1 cellular context compared by ENCODE assay signal in genomic region chr20:31723282-31724078, GRCh38.
TF ChIP-seq lines count a peak whose summit lies in the region.

No MANE protein-coding gene starts in this region.

TF ChIP-seq in HepG2, 621 proteins besides CTCF, POLR2A, EP300 and RAD21 (continued from another document and continues in another):
- TF ChIP-seq HNF1A (IDR thresholded peaks at IDR 0.05; ENCODE audit: low read depth) (no peak; the same call in 1 of the 2 replicates), HNF1A (CRISPR knock-in tag; IDR thresholded peaks at IDR 0.05; ENCODE audit: borderline replicate concordance) (no peak; the same call in 1 of the 2 replicates), ZNF12 (CRISPR knock-in tag; IDR thresholded peaks at IDR 0.05) (peak; percentile 66; the same call in 1 of the 2 replicates), MIER3 (CRISPR knock-in tag; IDR thresholded peaks at IDR 0.05; ENCODE audit: borderline replicate concordance) (peak; percentile 52; the same call in 1 of the 2 replicates), GABPB1 (CRISPR knock-in tag; IDR thresholded peaks at IDR 0.05) (peak; percentile 96), TP53 (CRISPR knock-in tag; conservative IDR thresholded peaks at IDR 0.05) (peak; percentile 84), ZNF597 (CRISPR knock-in tag; IDR thresholded peaks at IDR 0.05) (0 out of 2 replicates have a peak, but pooled peaks have one; percentile 41), NFE2L1 (CRISPR knock-in tag; IDR thresholded peaks at IDR 0.05; ENCODE audit: borderline replicate concordance) (peak; percentile 92), ZZZ3 (CRISPR knock-in tag; IDR thresholded peaks at IDR 0.05; ENCODE audit: borderline replicate concordance) (no peak; the same call in 1 of the 2 replicates), NR1H2 (CRISPR knock-in tag; IDR thresholded peaks at IDR 0.05; ENCODE audit: borderline replicate concordance, low read depth) (peak; percentile 32; the same call in 1 of the 2 replicates), CCAR2 (optimal IDR thresholded peaks at IDR 0.05; ENCODE audit: low read depth, low read length) (no peak), KDM4B (CRISPR knock-in tag; IDR thresholded peaks at IDR 0.05) (peak; percentile 86), TRIM24 (CRISPR knock-in tag; IDR thresholded peaks at IDR 0.05) (no peak), ARNT2 (CRISPR knock-in tag; IDR thresholded peaks at IDR 0.05; ENCODE audit: low read depth) (peak; percentile 9; the same call in 1 of the 2 replicates), ZNF430 (CRISPR knock-in tag; IDR thresholded peaks at IDR 0.05) (peak; percentile 86), HINFP (CRISPR knock-in tag; IDR thresholded peaks at IDR 0.05; ENCODE audit: low read depth) (0 out of 2 replicates have a peak, but pooled peaks have one; percentile 19), NCOA2 (CRISPR knock-in tag; IDR thresholded peaks at IDR 0.05) (peak; percentile 10; the same call in 1 of the 2 replicates), PAX8 (CRISPR knock-in tag; IDR thresholded peaks at IDR 0.05; ENCODE audit: borderline replicate concordance) (peak; percentile 91; the same call in 1 of the 2 replicates), PTBP1 (IDR thresholded peaks at IDR 0.05; ENCODE audit: low read depth, low read length, poor library complexity, severe bottlenecking) (no peak), RXRB (CRISPR knock-in tag; IDR thresholded peaks at IDR 0.05; ENCODE audit: borderline replicate concordance) (peak; percentile 78), ZNF788 (CRISPR knock-in tag; IDR thresholded peaks at IDR 0.05; ENCODE audit: borderline replicate concordance) (peak; percentile 52; the same call in 1 of the 2 replicates), GMEB1 (CRISPR knock-in tag; IDR thresholded peaks at IDR 0.05; ENCODE audit: borderline replicate concordance) (peak; percentile 98), ZNF558 (CRISPR knock-in tag; IDR thresholded peaks at IDR 0.05; ENCODE audit: borderline replicate concordance) (peak; percentile 93; the same call in 1 of the 2 replicates), DPF2 (CRISPR knock-in tag; IDR thresholded peaks at IDR 0.05; ENCODE audit: borderline replicate concordance, low read depth) (peak; percentile 39; the same call in 1 of the 2 replicates), HOXA5 (CRISPR knock-in tag; IDR thresholded peaks at IDR 0.05) (peak; percentile 91), CENPBD1 (CRISPR knock-in tag; IDR thresholded peaks at IDR 0.05; ENCODE audit: borderline replicate concordance, low read depth) (no peak), ZNF749 (CRISPR knock-in tag; IDR thresholded peaks at IDR 0.05; ENCODE audit: borderline replicate concordance) (no peak; the same call in 1 of the 2 replicates), HHEX (CRISPR knock-in tag; IDR thresholded peaks at IDR 0.05) (no peak), NPAS2 (CRISPR knock-in tag; IDR thresholded peaks at IDR 0.05; ENCODE audit: borderline replicate concordance) (no peak), TCF7 (IDR thresholded peaks at IDR 0.05; ENCODE audit: low read depth) (no peak), KLF15 (CRISPR knock-in tag; IDR thresholded peaks at IDR 0.05; ENCODE audit: borderline replicate concordance) (peak; percentile 88), ZNF572 (CRISPR knock-in tag; IDR thresholded peaks at IDR 0.05) (peak; percentile 91; the same call in 1 of the 2 replicates), ZNF841 (CRISPR knock-in tag; IDR thresholded peaks at IDR 0.05; ENCODE audit: borderline replicate concordance) (no peak; the same call in 1 of the 2 replicates), ZNF883 (CRISPR knock-in tag; IDR thresholded peaks at IDR 0.05; ENCODE audit: not compliant biosample characterization) (no peak), SOX13 (IDR thresholded peaks at IDR 0.05) (peak; percentile 4; the same call in 1 of the 2 replicates), SOX13 (CRISPR knock-in tag; conservative IDR thresholded peaks at IDR 0.05 in 1 of 2, IDR thresholded peaks at IDR 0.05 in 1 of 2) (peak in 1 of 2 experiments; percentile 44; a peak in 2 of 4 replicates), KAT7 (CRISPR knock-in tag; IDR thresholded peaks at IDR 0.05; ENCODE audit: borderline replicate concordance) (peak; percentile 58; the same call in 1 of the 2 replicates), CSRNP2 (CRISPR knock-in tag; conservative IDR thresholded peaks at IDR 0.05; ENCODE audit: low read depth) (no peak), ZBTB34 (CRISPR knock-in tag; IDR thresholded peaks at IDR 0.05) (0 out of 2 replicates have a peak, but pooled peaks have one; percentile 74), HCFC1 (IDR thresholded peaks at IDR 0.05; ENCODE audit: low read depth, low read length) (peak; percentile 58), ZNF205 (CRISPR knock-in tag; IDR thresholded peaks at IDR 0.05) (peak; percentile 71), MTA3 (CRISPR knock-in tag; IDR thresholded peaks at IDR 0.05) (no peak; the same call in 1 of the 2 replicates), BRF2 (CRISPR knock-in tag; IDR thresholded peaks at IDR 0.05) (peak; percentile 89), ZNF138 (CRISPR knock-in tag; IDR thresholded peaks at IDR 0.05; ENCODE audit: low read depth) (no peak; the same call in 1 of the 2 replicates), MXD1 (CRISPR knock-in tag; IDR thresholded peaks at IDR 0.05) (peak; percentile 88), ARNT (IDR thresholded peaks at IDR 0.05) (no peak), HMGA1 (CRISPR knock-in tag; conservative IDR thresholded peaks at IDR 0.05) (no peak), ZSCAN12 (CRISPR knock-in tag; IDR thresholded peaks at IDR 0.05) (peak; percentile 92), ZKSCAN5 (CRISPR knock-in tag; IDR thresholded peaks at IDR 0.05) (no peak), TMF1 (CRISPR knock-in tag; IDR thresholded peaks at IDR 0.05; ENCODE audit: low read depth) (peak; percentile 97), ZNF230 (CRISPR knock-in tag; IDR thresholded peaks at IDR 0.05) (peak; percentile 97), IRX3 (CRISPR knock-in tag; IDR thresholded peaks at IDR 0.05; ENCODE audit: borderline replicate concordance, low read depth) (peak; percentile 95), ZNF124 (CRISPR knock-in tag; IDR thresholded peaks at IDR 0.05) (peak; percentile 95), GATA4 (IDR thresholded peaks at IDR 0.05; ENCODE audit: borderline replicate concordance, low read depth) (no peak), HOXD1 (CRISPR knock-in tag; IDR thresholded peaks at IDR 0.05) (peak; percentile 90), ZFP36L2 (CRISPR knock-in tag; IDR thresholded peaks at IDR 0.05) (peak; percentile 49; the same call in 1 of the 2 replicates), ETV6 (CRISPR knock-in tag; conservative IDR thresholded peaks at IDR 0.05) (peak; percentile 88), POLR2AphosphoS2 (IDR thresholded peaks at IDR 0.05; ENCODE audit: low read depth, low read length) (0 out of 2 replicates have a peak, but pooled peaks have one; percentile 9)
